ENCODE assay signal across 8 cellular contexts in genomic region chrX:17738737-17739535, GRCh38. TPM values are rescaled to one million over a fixed set of nuclear protein-coding genes. Genes with fewer than 3 reads are reported as not detected.
DNase-seq lines count a peak whose midpoint lies in the region; ATAC-seq, FAIRE-seq and TF ChIP-seq lines count a peak whose summit lies in the region.

No MANE protein-coding gene starts in this region.

- TF ChIP-seq CTCF in thyroid gland (IDR thresholded peaks at IDR 0.05), result no peak

- H3K9me3 ChIP-seq in subcutaneous abdominal adipose tissue (ENCODE audit: control insufficient read depth in 5 of 5, low read length in 5 of 5) (no peaks in the 10 kb centered on the region), thyroid gland (no peaks in the 10 kb centered on the region)

- DNase-seq in activated CD4-positive, CD25-positive, alpha-beta regulatory T cell (lab: John Stamatoyannopoulos, UW), result no peak
- DNase-seq in thyroid gland, result no peak
- no peak for DNase-seq in HuH-7 (ENCODE audit: low spot score)

- peaks cover 0 to 11% (median 0%) of the 10 kb centered on the region in 5 donors for H3K4me1 ChIP-seq in subcutaneous abdominal adipose tissue (ENCODE audit: control insufficient read depth in 5 of 5, insufficient read depth in 5 of 5, low read length in 5 of 5)
- no peaks in the 10 kb centered on the region for H3K4me1 ChIP-seq in thyroid gland

- TF ChIP-seq POLR2A in thyroid gland (IDR thresholded peaks at IDR 0.05), result no peak

- no peaks in the 10 kb centered on the region for H3K36me3 Mint-ChIP-seq in activated naive CD8-positive, alpha-beta T cell

- H3K4me3 Mint-ChIP-seq in activated naive CD8-positive, alpha-beta T cell, result peak overlapping the region; percentile 88

- FAIRE-seq in islet of Langerhans (lab: Jason Lieb, UNC), result peak; percentile 86

- H3K36me3 ChIP-seq in subcutaneous abdominal adipose tissue (ENCODE audit: control insufficient read depth in 5 of 5, insufficient read depth in 5 of 5, low read length in 5 of 5) (no peaks in the 10 kb centered on the region), thyroid gland (no peaks in the 10 kb centered on the region)

- H3K4me1 Mint-ChIP-seq in activated naive CD8-positive, alpha-beta T cell (ENCODE audit: low read depth), result peaks cover 53% of the 10 kb centered on the region

- H3K27ac ChIP-seq in subcutaneous abdominal adipose tissue (ENCODE audit: low read depth, low read length) (no peak overlapping the region), thyroid gland (no peak overlapping the region)

- WGBS in thyroid gland, 2 donors, result 55 to 72% methylated on average over 6 of the region's 6 CpGs

- H3K27me3 ChIP-seq in subcutaneous abdominal adipose tissue (ENCODE audit: control insufficient read depth in 5 of 5, insufficient read depth in 4 of 5, low read length in 5 of 5), result peaks cover 0 to 5% (median 0%) of the 10 kb centered on the region in 5 donors
- H3K27me3 ChIP-seq in thyroid gland, result no peaks in the 10 kb centered on the region

- intact Hi-C loops in thyroid gland (cut with DNase I), result no loop called here

- peak overlapping the region; percentile 89 for H3K27ac Mint-ChIP-seq in activated naive CD8-positive, alpha-beta T cell

- H3K9ac ChIP-seq in subcutaneous abdominal adipose tissue (ENCODE audit: low read length in 5 of 5), result peak overlapping the region in 3 of 5 donors; percentile 50 to 89 (median 84)

- ATAC-seq in activated CD4-positive, CD25-positive, alpha-beta regulatory T cell treated with anti-CD3 and anti-CD28 coated beads, Interleukin-2, amount 50 U/mL, for 24 hours, result peak; percentile 12 to 16
- no peak for ATAC-seq in GM18861 (IDR thresholded peaks at IDR 0.05; ENCODE audit: unreplicated experiment)

- H3K4me3 ChIP-seq in subcutaneous abdominal adipose tissue (ENCODE audit: low read depth in 1 of 5, low read length in 5 of 5), result peak overlapping the region; percentile 61 to 75 (median 70)
- peak overlapping the region in 1 of 3 donors; percentile 43 for H3K4me3 ChIP-seq in thyroid gland (replicated peaks in 1 of 3)

- no peaks in the 10 kb centered on the region for H3K9me3 Mint-ChIP-seq in activated naive CD8-positive, alpha-beta T cell (ENCODE audit: low read depth)

- no peaks in the 10 kb centered on the region for H3K27me3 Mint-ChIP-seq in activated naive CD8-positive, alpha-beta T cell

RNA-seq across cellular contexts. Expression of gene SCML1, which starts 1.6 kb away (rescaled TPM):
- total RNA-seq in thyroid gland, result 10 to 100 TPM in 2 of 4 donors, 1 to 10 TPM in 2; 5.0 to 13.0 (median 8.6) TPM
